In genomic region chr17:49193513-49194296, GRCh38 we compare ENCODE assay signal across 8 cellular contexts. TPM values are rescaled to one million over a fixed set of nuclear protein-coding genes. Genes with fewer than 3 reads are reported as not detected.
DNase-seq lines count a peak whose midpoint lies in the region; ATAC-seq and TF ChIP-seq lines count a peak whose summit lies in the region.

No MANE protein-coding gene starts in this region.

- H3K27me3 ChIP-seq in CD8-positive, alpha-beta memory T cell (ENCODE audit: insufficient read depth, low read length, poor library complexity, severe bottlenecking) = no peaks in the 10 kb centered on the region
- H3K27me3 ChIP-seq in GM23338 (ENCODE audit: insufficient read depth) (no peaks in the 10 kb centered on the region), right cardiac atrium (ENCODE audit: control insufficient read depth, insufficient read depth) (no peaks in the 10 kb centered on the region)

- intact Hi-C loops in right cardiac atrium (cut with DNase I) = loop anchor here in 1 of 4 donors (5.0 kb wide), 1 partner anchor 34 kb away; no protein-coding TSS in a partner anchor
- intact Hi-C loops in posterior cingulate gyrus (cut with DNase I) = loop anchor here (5.0 kb wide), 1 partner anchor 34 kb away; no protein-coding TSS in a partner anchor

- H3F3A ChIP-seq in GM23338 (replicated peaks; ENCODE audit: low read depth) = peaks cover 5% of the 10 kb centered on the region; the same call in 1 of the 2 replicates

- peaks cover 0 to 15% (median 0%) of the 10 kb centered on the region in 3 donors for H3K36me3 Mint-ChIP-seq in CD8-positive, alpha-beta memory T cell
- peaks cover 5% of the 10 kb centered on the region; the same call in 2 of the 3 replicates for H3K36me3 Mint-ChIP-seq in GM23338 (ENCODE audit: low read depth)

- ATAC-seq in GM23338 = peak; percentile 20
- peak; percentile 13 to 31 for ATAC-seq in right cardiac atrium

- TF ChIP-seq CTCF in GM23338 (conservative IDR thresholded peaks at IDR 0.05; ENCODE audit: low read depth in 2 of 2) = no peak

- POLR2A ChIA-PET in CD8-positive, alpha-beta memory T cell (lab: Charles Lee) = interaction anchor here (0.7 to 3.1 kb wide), 6 partner anchors 9 to 148 kb away, joined by 3 to 35 read pairs (median 6); partner anchors contain the start of genes ABI3 and GNGT2

- peaks cover 4% of the 10 kb centered on the region for H3K4me1 ChIP-seq in CD8-positive, alpha-beta memory T cell (ENCODE audit: insufficient read depth, low read length)
- H3K4me1 ChIP-seq in GM23338 (ENCODE audit: insufficient read depth) (peaks cover 9% of the 10 kb centered on the region; the same call in 1 of the 2 replicates), right cardiac atrium (ENCODE audit: control insufficient read depth, insufficient read depth, low read length) (no peaks in the 10 kb centered on the region)

- no peaks in the 10 kb centered on the region for H3K9me3 ChIP-seq in CD8-positive, alpha-beta memory T cell (ENCODE audit: low read length)
- no peaks in the 10 kb centered on the region for H3K9me3 ChIP-seq in right cardiac atrium (ENCODE audit: control insufficient read depth, low read length)

- CTCF ChIA-PET in CD8-positive, alpha-beta memory T cell (lab: Charles Lee) = interaction anchor here (1.0 to 12.6 kb wide), 4 partner anchors 13 to 34 kb away, joined by 3 to 173 read pairs (median 88); partner anchors contain the start of genes ABI3, GNGT2 and PHOSPHO1

- no peaks in the 10 kb centered on the region for H3K36me3 ChIP-seq in CD8-positive, alpha-beta memory T cell (ENCODE audit: insufficient read depth, low read length)
- no peaks in the 10 kb centered on the region for H3K36me3 ChIP-seq in GM23338 (ENCODE audit: insufficient read depth)

- H3K4me2 ChIP-seq in GM23338 = peak overlapping the region; percentile 80

- H3K4me1 Mint-ChIP-seq in CD8-positive, alpha-beta memory T cell = peaks cover 23 to 43% (median 40%) of the 10 kb centered on the region in 3 donors
- peaks cover 12% of the 10 kb centered on the region; the same call in 2 of the 3 replicates for H3K4me1 Mint-ChIP-seq in GM23338

- no peaks in the 10 kb centered on the region for H4K20me1 ChIP-seq in GM23338 (replicated peaks; ENCODE audit: insufficient read depth)

- H3K9me3 Mint-ChIP-seq in CD8-positive, alpha-beta memory T cell = peaks cover 0 to 4% (median 0%) of the 10 kb centered on the region in 5 donors
- H3K9me3 Mint-ChIP-seq in GM23338 = peaks cover 9% of the 10 kb centered on the region; the same call in 2 of the 3 replicates

- H3K9me2 ChIP-seq in GM23338 (ENCODE audit: insufficient read depth) = no peaks in the 10 kb centered on the region

- peaks cover 0 to 12% of the 10 kb centered on the region in 2 donors for H3K27me3 Mint-ChIP-seq in CD8-positive, alpha-beta memory T cell
- peaks cover 32% of the 10 kb centered on the region for H3K27me3 Mint-ChIP-seq in GM23338 (ENCODE audit: insufficient read depth, low read depth, poor library complexity)

- no peaks in the 10 kb centered on the region for H3K79me2 ChIP-seq in GM23338 (replicated peaks; ENCODE audit: insufficient read depth)

- H3K4me3 ChIP-seq in CD8-positive, alpha-beta memory T cell (ENCODE audit: low read length) = peak overlapping the region; percentile 94
- H3K4me3 ChIP-seq in GM23338 (peak overlapping the region; percentile 94), right cardiac atrium (ENCODE audit: low read length) (peak overlapping the region; percentile 63)

- peak overlapping the region; percentile 84 to 97 (median 91) for H3K4me3 Mint-ChIP-seq in CD8-positive, alpha-beta memory T cell
- H3K4me3 Mint-ChIP-seq in GM23338 = peak overlapping the region; percentile 94

- peak overlapping the region; percentile 78 for H3K27ac ChIP-seq in CD8-positive, alpha-beta memory T cell (ENCODE audit: low read depth, low read length)
- H3K27ac ChIP-seq in GM23338 (ENCODE audit: low read depth) (peak overlapping the region; percentile 82), angular gyrus (ENCODE audit: low read depth, low read length) (peak overlapping the region; percentile 97), right cardiac atrium (ENCODE audit: low read length) (peak overlapping the region; percentile 22)

- DNase-seq in CD8-positive, alpha-beta memory T cell = no peak
- DNase-seq in GM23338 (ENCODE audit: low spot score) (peak; percentile 82), NOMO-1 treated with DMSO at 0.1 percent for 48 hours (lab: John Stamatoyannopoulos, UW; ENCODE audit: unreplicated experiment) (peak; percentile 53), right cardiac atrium (peak in 2 of 3 donors; percentile 57 to 74), posterior cingulate gyrus (peak; percentile 32 to 95 (median 73)), activated gamma-delta T cell (lab: John Stamatoyannopoulos, UW) (no peak), NCI-H2107 treated with DMSO at 0.1 percent for 48 hours (lab: John Stamatoyannopoulos, UW; ENCODE audit: unreplicated experiment) (no peak)

- WGBS in right cardiac atrium = 7% methylated on average over 21 of the region's 21 CpGs

- peak overlapping the region; percentile 94 for H2AFZ ChIP-seq in GM23338

- H3K27ac Mint-ChIP-seq in CD8-positive, alpha-beta memory T cell = peak overlapping the region; percentile 88 to 99 (median 96)
- peak overlapping the region; percentile 88 for H3K27ac Mint-ChIP-seq in GM23338

TF ChIP-seq in GM23338, 12 proteins besides CTCF, POLR2A, EP300 and RAD21 (continues in another document):
- TF ChIP-seq NANOG (IDR thresholded peaks at IDR 0.05; ENCODE audit: borderline replicate concordance) (no peak), REST (IDR thresholded peaks at IDR 0.05; ENCODE audit: unreplicated experiment) (no peak), STAT1 (IDR thresholded peaks at IDR 0.05; ENCODE audit: unreplicated experiment) (no peak)

RNA-seq across cellular contexts. Expression of gene GNGT2, which starts 16.7 kb away (rescaled TPM):
- 10 to 100 TPM; 24.0 to 26.5 TPM for total RNA-seq in CD8-positive, alpha-beta memory T cell
- polyA plus RNA-seq in CD8-positive, alpha-beta memory T cell = 33.6 TPM
- 0.42 TPM in 1 of 2 replicates, not detected in the other for total RNA-seq in GM23338 (2014; rRNA removed; shearing (Covaris generic))
- polyA plus RNA-seq in GM23338 (2016; fragmentation: Nextera tagmentation; extraction: Ambion mirVana) (0.56 and 1.5 TPM in 2 replicates), right cardiac atrium (2.7 TPM)
- 1 to 10 TPM; 1.6 to 2.1 (median 1.9) TPM for total RNA-seq in right cardiac atrium

RNA-seq across cellular contexts. Expression of gene ABI3, which starts 16.8 kb away (rescaled TPM):
- total RNA-seq in CD8-positive, alpha-beta memory T cell = 10 to 100 TPM; 46.4 to 48.5 TPM
- polyA plus RNA-seq in CD8-positive, alpha-beta memory T cell = 95.4 TPM
- 1.2 and 3.0 TPM in 2 replicates for total RNA-seq in GM23338 (2014; rRNA removed; shearing (Covaris generic))
- polyA plus RNA-seq in GM23338 (2016; fragmentation: Nextera tagmentation; extraction: Ambion mirVana) = 1.8 and 2.4 TPM in 2 replicates
- 10 to 100 TPM in 1 of 4 donors, 1 to 10 TPM in 3; 5.7 to 11.4 (median 8.4) TPM for total RNA-seq in right cardiac atrium
- polyA plus RNA-seq in right cardiac atrium = 4.6 TPM

RNA-seq across cellular contexts. Expression of gene PHOSPHO1, which starts 36.9 kb away (rescaled TPM):
- total RNA-seq in CD8-positive, alpha-beta memory T cell = not detected
- 0.91 TPM for polyA plus RNA-seq in CD8-positive, alpha-beta memory T cell
- 2.2 and 2.4 TPM in 2 replicates for total RNA-seq in GM23338 (2014; rRNA removed; shearing (Covaris generic))
- polyA plus RNA-seq in GM23338 (2016; fragmentation: Nextera tagmentation; extraction: Ambion mirVana) (0.38 and 0.71 TPM in 2 replicates), right cardiac atrium (1.1 TPM)
- under 1 TPM; 0.39 to 0.99 (median 0.62) TPM for total RNA-seq in right cardiac atrium

Comparison
In these comparisons a context has a peak if more than half of its experiments do, and no peak if none do; other contexts are left out.
1. DNase-seq: peak in GM23338 (single experiment), NOMO-1 treated with DMSO at 0.1 percent for 48 hours (single experiment), right cardiac atrium (2 of 3) and posterior cingulate gyrus (10 of 10); none in CD8-positive, alpha-beta memory T cell (0 of 5), activated gamma-delta T cell (single experiment) and NCI-H2107 treated with DMSO at 0.1 percent for 48 hours (single experiment).
2. H3K27ac ChIP-seq: peak in every context shown above with its lines; median percentile 97 in angular gyrus; 82 in GM23338; 78 in CD8-positive, alpha-beta memory T cell; 22 in right cardiac atrium.
3. RNA of gene GNGT2, which starts 16.7 kb away (total RNA-seq): 24.0 to 26.5 TPM in CD8-positive, alpha-beta memory T cell; 1.6 to 2.1 TPM in right cardiac atrium and 0.42 TPM in GM23338; every median in the first group is over 4 times any median in the second.
4. Peak in every context shown above with its lines, with median percentiles within 50 percentile points of each other: H3K4me3 ChIP-seq.